ENCODE assay signal across 8 cellular contexts in genomic region chr17:81398170-81398854, GRCh38. TPM values are rescaled to one million over a fixed set of nuclear protein-coding genes. Genes with fewer than 3 reads are reported as not detected.
DNase-seq lines count a peak whose midpoint lies in the region; ATAC-seq and TF ChIP-seq lines count a peak whose summit lies in the region.

No MANE protein-coding gene starts in this region.

- peak overlapping the region; percentile 94 to 97 for H3K27ac ChIP-seq in thoracic aorta

- H3K27me3 ChIP-seq in thoracic aorta (replicated peaks; ENCODE audit: insufficient read depth): no peaks in the 10 kb centered on the region

- CTCF ChIA-PET in activated naive CD4-positive, alpha-beta T cell treated with anti-CD3 and anti-CD28 coated beads, Interleukin-2, amount 10 ng/mL, durations not matched to agents 7 days and 5 days (lab: Charles Lee): no interaction called here

- H3K4me1 Mint-ChIP-seq in activated naive CD4-positive, alpha-beta T cell treated with anti-CD3 and anti-CD28 coated beads, Interleukin-2, amount 10 ng/mL, durations not matched to agents 7 days and 5 days: peaks cover 26% of the 10 kb centered on the region

- peak overlapping the region; percentile 86 for H3K27ac Mint-ChIP-seq in activated naive CD4-positive, alpha-beta T cell treated with anti-CD3 and anti-CD28 coated beads, Interleukin-2, amount 10 ng/mL, durations not matched to agents 7 days and 5 days
- peak overlapping the region in 1 of 2 donors; percentile 89 for H3K27ac Mint-ChIP-seq in activated naive CD4-positive, alpha-beta T cell treated with anti-CD3 and anti-CD28 coated beads, Interleukin-2, amount 50 U/mL, for 72 hours

- no peaks in the 10 kb centered on the region for H3K9me3 ChIP-seq in thoracic aorta

- H3K27me3 Mint-ChIP-seq in activated naive CD4-positive, alpha-beta T cell treated with anti-CD3 and anti-CD28 coated beads, Interleukin-2, amount 10 ng/mL, durations not matched to agents 7 days and 5 days: peaks cover 94% of the 10 kb centered on the region

- peaks cover 6% of the 10 kb centered on the region for H3K36me3 Mint-ChIP-seq in activated naive CD4-positive, alpha-beta T cell treated with anti-CD3 and anti-CD28 coated beads, Interleukin-2, amount 10 ng/mL, durations not matched to agents 7 days and 5 days
- H3K36me3 Mint-ChIP-seq in activated naive CD4-positive, alpha-beta T cell treated with anti-CD3 and anti-CD28 coated beads, Interleukin-2, amount 50 U/mL, for 72 hours: peaks cover 5% of the 10 kb centered on the region in 2 donors

- peaks cover 22 to 38% of the 10 kb centered on the region in 2 donors for H3K4me1 ChIP-seq in thoracic aorta (ENCODE audit: control insufficient read depth in 1 of 2, low read depth in 2 of 2)

- H3K4me3 Mint-ChIP-seq in activated naive CD4-positive, alpha-beta T cell treated with anti-CD3 and anti-CD28 coated beads, Interleukin-2, amount 10 ng/mL, durations not matched to agents 7 days and 5 days: peak overlapping the region; percentile 69

- in situ Hi-C loops in astrocyte of the cerebellum (cut with HindIII; ENCODE audit: low sequenced_read_pairs): loop anchor here (10.0 kb wide), 1 partner anchor 114 kb away; no protein-coding TSS in a partner anchor

- no peaks in the 10 kb centered on the region for H3K9me3 Mint-ChIP-seq in activated naive CD4-positive, alpha-beta T cell treated with anti-CD3 and anti-CD28 coated beads, Interleukin-2, amount 10 ng/mL, durations not matched to agents 7 days and 5 days
- no peaks in the 10 kb centered on the region for H3K9me3 Mint-ChIP-seq in activated naive CD4-positive, alpha-beta T cell treated with anti-CD3 and anti-CD28 coated beads, Interleukin-2, amount 50 U/mL, for 72 hours

- no peak for TF ChIP-seq CTCF in astrocyte of the cerebellum (IDR thresholded peaks at IDR 0.05; ENCODE audit: low read depth, low read length, missing control alignments)
- no peak for TF ChIP-seq CTCF in thoracic aorta (IDR thresholded peaks at IDR 0.05)

- H3K4me3 ChIP-seq in astrocyte of the cerebellum (ENCODE audit: low read depth, low read length): peak overlapping the region; percentile 72
- H3K4me3 ChIP-seq in thoracic aorta: peak overlapping the region; percentile 92

- ATAC-seq in activated naive CD4-positive, alpha-beta T cell treated with anti-CD3 and anti-CD28 coated beads, Interleukin-2, amount 50 U/mL, for 72 hours: no peak
- ATAC-seq in thoracic aorta (ENCODE audit: insufficient number of reproducible peaks, low FRiP score, low read depth): no peak
- no peak for ATAC-seq in HG02678 (IDR thresholded peaks at IDR 0.05; ENCODE audit: unreplicated experiment)

- H3K36me3 ChIP-seq in thoracic aorta: no peaks in the 10 kb centered on the region

- no peak for DNase-seq in activated naive CD4-positive, alpha-beta T cell treated with anti-CD3 and anti-CD28 coated beads, Interleukin-2, amount 10 ng/mL, durations not matched to agents 7 days and 5 days
- no peak for DNase-seq in activated naive CD4-positive, alpha-beta T cell treated with anti-CD3 and anti-CD28 coated beads, Interleukin-2, amount 50 U/mL, for 72 hours (ENCODE audit: low spot score in 2 of 2)
- DNase-seq in astrocyte of the cerebellum (ENCODE audit: low read depth) (no peak), left kidney (ENCODE audit: low read depth, low spot score) (peak; percentile 92), thoracic aorta (ENCODE audit: low spot score) (no peak), cortex of kidney (lab: John Stamatoyannopoulos, UW) (no peak), DMS153 treated with DMSO at 0.1 percent for 48 hours (lab: John Stamatoyannopoulos, UW; ENCODE audit: unreplicated experiment) (no peak)

RNA-seq across cellular contexts. Expression of gene BAHCC1, which starts 3.1 kb away (rescaled TPM):
- under 1 TPM in 1 of 2 donors, not detected in 1; 0.16 TPM for total RNA-seq in activated naive CD4-positive, alpha-beta T cell treated with anti-CD3 and anti-CD28 coated beads, Interleukin-2, amount 50 U/mL, for 72 hours
- total RNA-seq in thoracic aorta: 10 to 100 TPM; 41.2 to 69.6 TPM

Comparison
In these comparisons a context has a peak if more than half of its experiments do, and no peak if none do; other contexts are left out.
1. RNA of gene BAHCC1, which starts 3.1 kb away (total RNA-seq): 41.2 to 69.6 TPM in thoracic aorta; 0.16 TPM in activated naive CD4-positive, alpha-beta T cell treated with anti-CD3 and anti-CD28 coated beads, Interleukin-2, amount 50 U/mL, for 72 hours; every median in the first group is over 10 times any median in the second.